Comparison of ENCODE assay signal across 8 cellular contexts in the genomic region with DNA sequence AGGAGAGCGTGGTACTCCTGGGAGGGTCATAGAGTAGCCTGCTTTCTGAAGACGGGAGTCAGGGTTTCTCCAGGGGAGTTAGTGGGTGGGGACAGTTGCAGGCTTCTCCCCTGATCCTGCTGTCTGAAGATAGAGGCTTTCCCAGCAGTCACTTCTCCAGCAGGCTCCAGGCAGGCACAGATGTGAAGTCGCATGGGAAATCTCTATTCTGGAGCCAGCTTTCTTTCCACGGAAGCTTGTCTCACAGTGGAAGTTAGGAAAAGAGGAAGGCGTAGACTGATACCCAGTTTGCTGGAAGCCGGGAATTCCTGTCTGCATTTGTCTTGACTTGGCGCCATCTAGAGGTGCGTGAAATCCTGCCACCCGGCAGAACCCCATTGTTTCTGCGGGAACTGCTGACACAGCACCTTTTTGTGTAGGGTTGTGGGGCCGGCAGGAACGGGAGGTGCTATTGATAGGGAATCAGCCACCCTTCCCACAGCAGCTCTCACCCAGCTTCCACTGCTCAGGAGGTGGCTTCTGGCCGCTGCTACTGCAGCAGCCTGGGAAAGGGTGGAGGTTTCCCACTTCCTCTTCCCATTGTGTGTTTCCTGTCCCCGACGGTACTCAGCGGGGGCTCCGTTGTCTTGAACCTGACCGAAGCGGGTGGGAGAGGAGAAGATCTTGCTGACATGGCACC. TPM values are rescaled to one million over a fixed set of nuclear protein-coding genes. Genes with fewer than 3 reads are reported as not detected.
DNase-seq lines count a peak whose midpoint lies in the region; ATAC-seq, FAIRE-seq and TF ChIP-seq lines count a peak whose summit lies in the region.

No MANE protein-coding gene starts in this region.

- in situ Hi-C loops in HAP-1 (cut with MboI; ENCODE audit: low sequenced_read_pairs), result loop anchor here (5.0 kb wide), 1 partner anchor 129 kb away; a partner anchor contains a TSS

- H2BK5ac ChIP-seq in mesenchymal stem cell (ENCODE audit: low read depth, low read length, poor library complexity, severe bottlenecking), result no peak overlapping the region

- ATAC-seq in HG03520 (IDR thresholded peaks at IDR 0.05; ENCODE audit: unreplicated experiment), result no peak

- H3K27me3 ChIP-seq in HAP-1 (ENCODE audit: low read depth) (no peaks in the 10 kb centered on the region), mesenchymal stem cell (ENCODE audit: control insufficient read depth in 1 of 2, insufficient read depth in 1 of 2, low read length in 2 of 2) (no peaks in the 10 kb centered on the region)

- peaks cover 49% of the 10 kb centered on the region for H3K79me1 ChIP-seq in mesenchymal stem cell (replicated peaks; ENCODE audit: low read length, poor library complexity, severe bottlenecking)

- FAIRE-seq in endometrium (lab: Jason Lieb, UNC), result peak; percentile 79

- peak overlapping the region; percentile 8 for H3K4me2 ChIP-seq in mesenchymal stem cell (ENCODE audit: low read length, poor library complexity, severe bottlenecking)

- peak overlapping the region; percentile 29 to 68 for H3K4ac ChIP-seq in mesenchymal stem cell (ENCODE audit: low read depth in 1 of 2, low read length in 2 of 2)

- H4K91ac ChIP-seq in mesenchymal stem cell (ENCODE audit: low read length), result peak overlapping the region; percentile 46

- no peak overlapping the region for H4K8ac ChIP-seq in mesenchymal stem cell (ENCODE audit: low read length)

- H2AFZ ChIP-seq in mesenchymal stem cell (ENCODE audit: low read depth, low read length), result no peak overlapping the region

- peak overlapping the region in 1 of 2 experiments; percentile 29 for H2BK12ac ChIP-seq in mesenchymal stem cell (ENCODE audit: low read length in 2 of 2)

- no peak overlapping the region for H3K27ac ChIP-seq in mesenchymal stem cell (ENCODE audit: low read length, poor library complexity, severe bottlenecking)

- H3K14ac ChIP-seq in mesenchymal stem cell (ENCODE audit: low read length in 2 of 2), result no peak overlapping the region

- no peaks in the 10 kb centered on the region for H3K9me3 ChIP-seq in HAP-1
- H3K9me3 ChIP-seq in mesenchymal stem cell (ENCODE audit: control insufficient read depth, low read length), result no peaks in the 10 kb centered on the region

- peak overlapping the region; percentile 39 for H2BK120ac ChIP-seq in mesenchymal stem cell (ENCODE audit: low read depth, low read length)

- no peak overlapping the region for H2BK15ac ChIP-seq in mesenchymal stem cell (ENCODE audit: low read depth, poor library complexity, severe bottlenecking)

- H3K4me1 ChIP-seq in HAP-1 (no peaks in the 10 kb centered on the region), mesenchymal stem cell (ENCODE audit: control insufficient read depth, insufficient read depth, low read depth, low read length) (peaks cover 8% of the 10 kb centered on the region)

- H3K36me3 ChIP-seq in HAP-1 (replicated peaks), result peaks cover 42% of the 10 kb centered on the region
- peaks cover 66 to 68% of the 10 kb centered on the region in 2 experiments for H3K36me3 ChIP-seq in mesenchymal stem cell (ENCODE audit: control insufficient read depth in 1 of 2, insufficient read depth in 2 of 2, low read depth in 1 of 2, low read length in 2 of 2)

- H3K23ac ChIP-seq in mesenchymal stem cell (ENCODE audit: low read length in 2 of 2), result no peak overlapping the region

- DNase-seq in AG09319 (ENCODE audit: extremely low read depth, low read depth) (peak; percentile 75), HAP-1 (ENCODE audit: low spot score in 2 of 2) (peak; percentile 66 to 86), NCI-H748 treated with DMSO at 0.1 percent for 48 hours (lab: John Stamatoyannopoulos, UW) (peak; percentile 67), mesenchymal stem cell (peak; percentile 86)
- DNase-seq in activated CD8-positive, alpha-beta memory T cell treated with anti-CD3 and anti-CD28 coated beads for 24 hours, result peak; percentile 83
- peak; percentile 24 for DNase-seq in stimulated activated CD8-positive, alpha-beta memory T cell treated with anti-CD3 and anti-CD28 coated beads, Interleukin-15, amount 100 ng/mL, for 24 hours (ENCODE audit: low read depth)

- WGBS in mesenchymal stem cell, result 18% methylated on average over 17 of the region's 19 CpGs

- H2AK5ac ChIP-seq in mesenchymal stem cell (ENCODE audit: low read length, severe bottlenecking), result no peak overlapping the region

- H3K4me3 ChIP-seq in HAP-1, result no peak overlapping the region
- no peak overlapping the region for H3K4me3 ChIP-seq in mesenchymal stem cell (ENCODE audit: insufficient read depth in 1 of 2, low read depth in 1 of 2, low read length in 2 of 2)

- TF ChIP-seq CTCF in AG09319 (IDR thresholded peaks at IDR 0.05; ENCODE audit: low read depth, low read length), result peak; percentile 89

- H3K18ac ChIP-seq in mesenchymal stem cell (ENCODE audit: low read depth in 1 of 2, low read length in 2 of 2), result peak overlapping the region in 1 of 2 experiments; percentile 52

- H3K9ac ChIP-seq in mesenchymal stem cell (ENCODE audit: low read length), result peak overlapping the region; percentile 53

RNA-seq across cellular contexts. Expression of a gene that starts 28.5 kb away (rescaled TPM):
- 0.41 TPM for polyA plus RNA-seq in mesenchymal stem cell (2013, experiment 1 of 2)
- polyA plus RNA-seq in mesenchymal stem cell (2013, experiment 2 of 2), result 0.47 TPM

RNA-seq across cellular contexts. Expression of a gene that starts 57.3 kb away (rescaled TPM):
- polyA plus RNA-seq in mesenchymal stem cell (2013, experiment 1 of 2), result 28.2 TPM
- polyA plus RNA-seq in mesenchymal stem cell (2013, experiment 2 of 2), result 28.5 TPM

Comparison
In these comparisons a context has a peak if more than half of its experiments do, and no peak if none do; other contexts are left out.
1. DNase-seq: peak in every context shown above with its lines; median percentile 86 in mesenchymal stem cell; 83 in activated CD8-positive, alpha-beta memory T cell treated with anti-CD3 and anti-CD28 coated beads for 24 hours; 76 in HAP-1; 75 in AG09319; 67 in NCI-H748 treated with DMSO at 0.1 percent for 48 hours; 24 in stimulated activated CD8-positive, alpha-beta memory T cell treated with anti-CD3 and anti-CD28 coated beads, Interleukin-15, amount 100 ng/mL, for 24 hours.